In genomic region chr4:186840222-186840701, GRCh38 we compare ENCODE assay signal across 11 cellular contexts.
DNase-seq lines count a peak whose midpoint lies in the region; ATAC-seq, FAIRE-seq and TF ChIP-seq lines count a peak whose summit lies in the region.
"Had no signal": no experiment of that assay in that cellular context is flagged by ENCODE, and none has a peak within 500 bp of the region (broad histone marks: within the 10 kb centered on the region; RNA-seq: fewer than 3 reads in every experiment).

No MANE protein-coding gene starts in this region.

- 100% methylated on average over 3 of the region's 7 CpGs; no CpG with 5 or more reads in 1 of the 2 donors for WGBS in neuronal stem cell (ENCODE audit: extremely low coverage in 2 of 2, insufficient read length in 2 of 2, insufficient replicate concordance in 1 of 2), 2 donors
- 77 to 86% methylated on average over 7 of the region's 7 CpGs for WGBS in aorta, 2 donors

- CTCF ChIA-PET in endothelial cell of umbilical vein (lab: Charles Lee) = interaction anchor here (1.0 to 1.5 kb wide), 2 partner anchors 10 to 26 kb away, joined by 3 to 4 read pairs; no protein-coding TSS in a partner anchor

- no peak overlapping the region for H3K18ac ChIP-seq in neuronal stem cell (ENCODE audit: low read length)

- H3K27ac ChIP-seq in endothelial cell of umbilical vein (ENCODE audit: insufficient read depth, low read depth, low read length) (peak overlapping the region; percentile 92), neuronal stem cell (replicated peaks; ENCODE audit: low read length) (no peak overlapping the region), aorta (ENCODE audit: low read depth in 1 of 2, low read length in 2 of 2) (no peak overlapping the region)

- H3K79me2 ChIP-seq in endothelial cell of umbilical vein (ENCODE audit: control insufficient read depth, insufficient read depth, low read length) = no peaks in the 10 kb centered on the region

- no peaks in the 10 kb centered on the region for H3K79me1 ChIP-seq in neuronal stem cell (ENCODE audit: low read depth, low read length)

- DNase-seq in Right ventricle myocardium inferior (ENCODE audit: missing footprints) (no peak), cardiac septum (ENCODE audit: low spot score) (no peak), endothelial cell of umbilical vein (ENCODE audit: low read depth, low spot score) (no peak), neuronal stem cell (ENCODE audit: low spot score) (no peak), aorta (peak in 1 of 2 donors; percentile 75), dermis blood vessel endothelial cell (no peak), NCI-H1048 (lab: John Stamatoyannopoulos, UW) (no peak)
- DNase-seq: stimulated activated naive CD8-positive, alpha-beta T cell treated with anti-CD3 and anti-CD28 coated beads, Interleukin-15, amount 100 ng/mL, for 72 hours; T-cell had no signal

- H3K4ac ChIP-seq in neuronal stem cell (ENCODE audit: low read length) = no peak overlapping the region

- H2BK12ac ChIP-seq in neuronal stem cell (ENCODE audit: low read length) = no peak overlapping the region

- no peak overlapping the region for H3K4me2 ChIP-seq in endothelial cell of umbilical vein (ENCODE audit: insufficient read depth, low read length)
- no peak overlapping the region for H3K4me2 ChIP-seq in neuronal stem cell (ENCODE audit: insufficient read depth, low read length, poor library complexity, severe bottlenecking)

- no peaks in the 10 kb centered on the region for H3K27me3 ChIP-seq in endothelial cell of umbilical vein (ENCODE audit: control insufficient read depth in 2 of 2, insufficient read depth in 2 of 2, low read length in 2 of 2)
- H3K27me3 ChIP-seq in neuronal stem cell (ENCODE audit: control insufficient read depth in 3 of 3, insufficient read depth in 3 of 3, low read depth in 1 of 3, low read length in 3 of 3) = no peaks in the 10 kb centered on the region
- no peaks in the 10 kb centered on the region for H3K27me3 ChIP-seq in aorta (ENCODE audit: control insufficient read depth in 1 of 2, insufficient read depth in 2 of 2, low read length in 1 of 2)

- ATAC-seq in Right ventricle myocardium inferior (peak; percentile 76), aorta (ENCODE audit: low FRiP score) (peak; percentile 87), HG03135 (IDR thresholded peaks at IDR 0.05; ENCODE audit: unreplicated experiment) (no peak)
- ATAC-seq: stimulated activated naive CD8-positive, alpha-beta T cell treated with anti-CD3 and anti-CD28 coated beads, Interleukin-15, amount 100 ng/mL, for 72 hours; T-cell had no signal

- H3K14ac ChIP-seq in neuronal stem cell (ENCODE audit: low read length) = peak overlapping the region; percentile 21

- no peak overlapping the region for H2BK5ac ChIP-seq in neuronal stem cell (ENCODE audit: low read length)

- no peak overlapping the region for H4K91ac ChIP-seq in neuronal stem cell (ENCODE audit: low read depth, low read length, poor library complexity)

- no peak overlapping the region for H4K8ac ChIP-seq in neuronal stem cell (ENCODE audit: low read depth, low read length)

- H3K4me3 ChIP-seq in endothelial cell of umbilical vein (replicated peaks in 1 of 3; ENCODE audit: insufficient read depth in 1 of 3, low read depth in 1 of 3, low read length in 3 of 3) (no peak overlapping the region), neuronal stem cell (ENCODE audit: low read length in 2 of 2) (no peak overlapping the region), aorta (ENCODE audit: low read length in 2 of 2) (no peak overlapping the region)

- H3K4me1 ChIP-seq in endothelial cell of umbilical vein (ENCODE audit: control insufficient read depth, extremely low read depth, insufficient read depth, low read length) (peaks cover 35% of the 10 kb centered on the region), neuronal stem cell (ENCODE audit: control insufficient read depth in 2 of 2, insufficient read depth in 1 of 2, low read depth in 1 of 2, low read length in 2 of 2) (peaks cover 5 to 9% of the 10 kb centered on the region in 2 donors), aorta (ENCODE audit: control insufficient read depth in 1 of 2, insufficient read depth in 2 of 2, low read length in 2 of 2) (peaks cover 1 to 3% of the 10 kb centered on the region in 2 donors)

- H2BK120ac ChIP-seq in neuronal stem cell (ENCODE audit: low read depth, low read length) = no peak overlapping the region

- no peak for TF ChIP-seq POLR2A in endothelial cell of umbilical vein (IDR thresholded peaks at IDR 0.05; ENCODE audit: low read depth, low read length)

- dilution Hi-C loops in endothelial cell of umbilical vein (cut with MboI; ENCODE audit: extremely low pct_ligation_motif_present, low sequenced_read_pairs) = no loop called here

- no peaks in the 10 kb centered on the region for H4K20me1 ChIP-seq in endothelial cell of umbilical vein (replicated peaks; ENCODE audit: control insufficient read depth, extremely low read depth, insufficient read depth, low read length)

- no TSS peak for BruUV-seq in endothelial cell of umbilical vein (replicated peaks; lab: Mats Ljungman, UMichigan)

- no peaks in the 10 kb centered on the region for H3K9me3 ChIP-seq in endothelial cell of umbilical vein (replicated peaks; ENCODE audit: control insufficient read depth, insufficient read depth, low read length)
- H3K9me3 ChIP-seq in neuronal stem cell (replicated peaks in 1 of 2; ENCODE audit: control insufficient read depth in 2 of 2, insufficient read depth in 1 of 2, low read depth in 1 of 2, low read length in 2 of 2) = no peaks in the 10 kb centered on the region
- H3K9me3 ChIP-seq in aorta (ENCODE audit: control insufficient read depth, low read length) = no peaks in the 10 kb centered on the region

- intact Hi-C loops in Right ventricle myocardium inferior (cut with DNase I) = loop anchor here (10.0 kb wide), 1 partner anchor 105 kb away; no protein-coding TSS in a partner anchor
- intact Hi-C loops in cardiac septum (cut with DNase I) = no loop called here
- intact Hi-C loops in endothelial cell of umbilical vein (cut with micrococcal nuclease) = no loop called here
- intact Hi-C loops in aorta (cut with DNase I) = loop anchor here (10.0 kb wide), 2 partner anchors 95 to 115 kb away; partner anchors contain the start of gene FAT1 (in 2 of the 2)

- peak overlapping the region; percentile 91 for H3K9ac ChIP-seq in endothelial cell of umbilical vein (replicated peaks; ENCODE audit: extremely low read depth, insufficient read depth, low read length)
- no peak overlapping the region for H3K9ac ChIP-seq in neuronal stem cell (ENCODE audit: low read depth, low read length, poor library complexity)

- FAIRE-seq in endothelial cell of umbilical vein (lab: Jason Lieb, UNC) = no peak
- FAIRE-seq: A204.1 had no signal

- TF ChIP-seq CTCF in endothelial cell of umbilical vein (IDR thresholded peaks at IDR 0.05; ENCODE audit: extremely low read depth in 1 of 2, insufficient read depth in 1 of 2, low read depth in 1 of 2, low read length in 2 of 2) = no peak

- no peak overlapping the region for H3K23ac ChIP-seq in neuronal stem cell (ENCODE audit: low read depth, low read length, poor library complexity)

- no peak overlapping the region for H2BK15ac ChIP-seq in neuronal stem cell (ENCODE audit: low read length)

- H2AFZ ChIP-seq in endothelial cell of umbilical vein (ENCODE audit: low read depth, low read length) (peak overlapping the region; percentile 54), neuronal stem cell (ENCODE audit: low read length) (no peak overlapping the region)

- POLR2A ChIA-PET in endothelial cell of umbilical vein (lab: Charles Lee) = no interaction called here

- H3K36me3 ChIP-seq in endothelial cell of umbilical vein (ENCODE audit: control insufficient read depth in 2 of 2, extremely low read depth in 1 of 2, insufficient read depth in 2 of 2, low read length in 2 of 2) (no peaks in the 10 kb centered on the region), neuronal stem cell (replicated peaks in 1 of 2; ENCODE audit: control insufficient read depth in 2 of 2, insufficient read depth in 2 of 2, low read length in 2 of 2) (no peaks in the 10 kb centered on the region), aorta (ENCODE audit: control insufficient read depth in 1 of 2, insufficient read depth in 2 of 2, low read length in 1 of 2) (no peaks in the 10 kb centered on the region)

- no peak overlapping the region for H2AK5ac ChIP-seq in neuronal stem cell (ENCODE audit: low read depth, low read length)

- no peaks in the 10 kb centered on the region for H3K9me1 ChIP-seq in endothelial cell of umbilical vein (replicated peaks; ENCODE audit: control insufficient read depth, extremely low read depth, insufficient read depth, low read length)

TF ChIP-seq in endothelial cell of umbilical vein, 7 proteins besides CTCF, POLR2A, EP300 and RAD21:
- TF ChIP-seq, protein P1, sequence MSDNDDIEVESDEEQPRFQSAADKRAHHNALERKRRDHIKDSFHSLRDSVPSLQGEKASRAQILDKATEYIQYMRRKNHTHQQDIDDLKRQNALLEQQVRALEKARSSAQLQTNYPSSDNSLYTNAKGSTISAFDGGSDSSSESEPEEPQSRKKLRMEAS (IDR thresholded peaks at IDR 0.05; ENCODE audit: insufficient read depth, insufficient read length) = no peak
- no peak for TF ChIP-seq EZH2 (IDR thresholded peaks at IDR 0.05; ENCODE audit: borderline replicate concordance, low read depth, low read length, severe bottlenecking)
- TF ChIP-seq FOS (IDR thresholded peaks at IDR 0.05; ENCODE audit: borderline replicate concordance, insufficient read depth, low read length) = no peak
- no peak for TF ChIP-seq GATA2 (IDR thresholded peaks at IDR 0.05; ENCODE audit: insufficient read depth, insufficient read length, low read depth, low read length)
- TF ChIP-seq JUN (IDR thresholded peaks at IDR 0.05; ENCODE audit: borderline replicate concordance, insufficient read depth, insufficient read length, low read depth) = no peak
- no peak for TF ChIP-seq POLR2AphosphoS5 (IDR thresholded peaks at IDR 0.05; ENCODE audit: insufficient read depth, low read depth, low read length)
- no peak for TF ChIP-seq MYC (IDR thresholded peaks at IDR 0.05; ENCODE audit: low read depth, low read length)

Comparison
In these comparisons a context has a peak if more than half of its experiments do, and no peak if none do; other contexts are left out.
1. intact Hi-C loops: an anchor here in Right ventricle myocardium inferior (10.0 kb wide) and aorta (10.0 kb wide); none called in cardiac septum and endothelial cell of umbilical vein.